8 cellular contexts compared by ENCODE assay signal in genomic region chr9:100427366-100428263, GRCh38. TPM values are rescaled to one million over a fixed set of nuclear protein-coding genes. Genes with fewer than 3 reads are reported as not detected.
DNase-seq lines count a peak whose midpoint lies in the region; ATAC-seq lines count a peak whose summit lies in the region.

No MANE protein-coding gene starts in this region.

- H3K27me3 ChIP-seq in CD8-positive, alpha-beta memory T cell (ENCODE audit: insufficient read depth, low read length, poor library complexity, severe bottlenecking) = no peaks in the 10 kb centered on the region
- H3K27me3 ChIP-seq in iPS-18a (ENCODE audit: control insufficient read depth, insufficient read depth, low read length) = peaks cover 4% of the 10 kb centered on the region

- peak in 3 of 5 donors; percentile 4 to 51 (median 44) for DNase-seq in CD8-positive, alpha-beta memory T cell
- peak; percentile 27 for DNase-seq in SHP77 treated with DMSO at 0.1 percent for 48 hours (lab: John Stamatoyannopoulos, UW)
- peak; percentile 42 to 44 for DNase-seq in T47D (ENCODE audit: low read depth in 1 of 2, low spot score in 1 of 2)
- DNase-seq in sciatic nerve (ENCODE audit: low spot score) = peak; percentile 67
- DNase-seq in NCI-H187 (lab: John Stamatoyannopoulos, UW) = no peak

- peak overlapping the region; percentile 80 for H3K9ac ChIP-seq in iPS-18a (ENCODE audit: low read length)

- POLR2A ChIA-PET in CD8-positive, alpha-beta memory T cell (lab: Charles Lee) = interaction anchor here (1.5 kb wide), 1 partner anchor 16 kb away, joined by 7 read pairs; no protein-coding TSS in a partner anchor

- peak overlapping the region; percentile 40 to 82 (median 60) for H3K27ac Mint-ChIP-seq in CD8-positive, alpha-beta memory T cell

- CTCF ChIA-PET in CD8-positive, alpha-beta memory T cell (lab: Charles Lee) = interaction anchor here (1.0 to 3.6 kb wide), 2 partner anchors 10 to 12 kb away, joined by 3 to 21 read pairs; no protein-coding TSS in a partner anchor

- in situ Hi-C loops in T47D (cut with HindIII; ENCODE audit: low pct_unique_long_range_greater_than_20kb, low sequenced_read_pairs) = no loop called here

- H3K4me3 ChIP-seq in CD8-positive, alpha-beta memory T cell (ENCODE audit: low read length) = peak overlapping the region; percentile 43
- H3K4me3 ChIP-seq in iPS-18a (ENCODE audit: low read length) = peak overlapping the region; percentile 74

- H3K27ac ChIP-seq in CD8-positive, alpha-beta memory T cell (ENCODE audit: low read depth, low read length) = peak overlapping the region; percentile 45
- H3K27ac ChIP-seq in iPS-18a (ENCODE audit: low read length) = no peak overlapping the region

- H3K9me3 Mint-ChIP-seq in CD8-positive, alpha-beta memory T cell = no peaks in the 10 kb centered on the region

- peaks cover 12% of the 10 kb centered on the region for H3K4me1 ChIP-seq in CD8-positive, alpha-beta memory T cell (ENCODE audit: insufficient read depth, low read length)
- H3K4me1 ChIP-seq in iPS-18a (ENCODE audit: control insufficient read depth, low read depth, low read length) = peaks cover 25% of the 10 kb centered on the region

- ATAC-seq in GM21360 (IDR thresholded peaks at IDR 0.05; ENCODE audit: unreplicated experiment) (peak; percentile 47), HG03571 (IDR thresholded peaks at IDR 0.05; ENCODE audit: unreplicated experiment) (peak; percentile 43), sciatic nerve (peak; percentile 72)

- peak overlapping the region; percentile 73 to 92 (median 82) for H3K4me3 Mint-ChIP-seq in CD8-positive, alpha-beta memory T cell

- peaks cover 44 to 51% (median 46%) of the 10 kb centered on the region in 3 donors for H3K4me1 Mint-ChIP-seq in CD8-positive, alpha-beta memory T cell

- H3K36me3 ChIP-seq in CD8-positive, alpha-beta memory T cell (ENCODE audit: insufficient read depth, low read length) = no peaks in the 10 kb centered on the region
- no peaks in the 10 kb centered on the region for H3K36me3 ChIP-seq in iPS-18a (ENCODE audit: control insufficient read depth, low read depth, low read length)

- H3K27me3 Mint-ChIP-seq in CD8-positive, alpha-beta memory T cell = peaks cover 1 to 3% of the 10 kb centered on the region in 2 donors

- H3K36me3 Mint-ChIP-seq in CD8-positive, alpha-beta memory T cell = peaks cover 0 to 8% (median 0%) of the 10 kb centered on the region in 3 donors

- intact Hi-C loops in sciatic nerve (cut with DNase I) = no loop called here

- no peaks in the 10 kb centered on the region for H3K9me3 ChIP-seq in CD8-positive, alpha-beta memory T cell (ENCODE audit: low read length)
- H3K9me3 ChIP-seq in iPS-18a (ENCODE audit: control insufficient read depth, low read depth, low read length) = no peaks in the 10 kb centered on the region

RNA-seq across cellular contexts. Expression of gene MSANTD3, which starts 0.7 kb away (rescaled TPM):
- 10 to 100 TPM; 18.2 to 21.3 TPM for total RNA-seq in CD8-positive, alpha-beta memory T cell
- 7.2 TPM for polyA plus RNA-seq in CD8-positive, alpha-beta memory T cell
- total RNA-seq in sciatic nerve = 16.2 TPM

RNA-seq across cellular contexts. Expression of gene TMEFF1, which starts 45.3 kb away (rescaled TPM):
- total RNA-seq in CD8-positive, alpha-beta memory T cell = under 1 TPM; 0.37 to 0.38 TPM
- not detected for polyA plus RNA-seq in CD8-positive, alpha-beta memory T cell
- total RNA-seq in sciatic nerve = 1.5 TPM

Comparison
In these comparisons a context has a peak if more than half of its experiments do, and no peak if none do; other contexts are left out.
1. DNase-seq: peak in CD8-positive, alpha-beta memory T cell (3 of 5), SHP77 treated with DMSO at 0.1 percent for 48 hours (single experiment), T47D (2 of 2) and sciatic nerve (single experiment); none in NCI-H187 (0 of 2).
2. Peak in every context shown above with its lines, with median percentiles within 50 percentile points of each other: ATAC-seq.